In the genomic region with DNA sequence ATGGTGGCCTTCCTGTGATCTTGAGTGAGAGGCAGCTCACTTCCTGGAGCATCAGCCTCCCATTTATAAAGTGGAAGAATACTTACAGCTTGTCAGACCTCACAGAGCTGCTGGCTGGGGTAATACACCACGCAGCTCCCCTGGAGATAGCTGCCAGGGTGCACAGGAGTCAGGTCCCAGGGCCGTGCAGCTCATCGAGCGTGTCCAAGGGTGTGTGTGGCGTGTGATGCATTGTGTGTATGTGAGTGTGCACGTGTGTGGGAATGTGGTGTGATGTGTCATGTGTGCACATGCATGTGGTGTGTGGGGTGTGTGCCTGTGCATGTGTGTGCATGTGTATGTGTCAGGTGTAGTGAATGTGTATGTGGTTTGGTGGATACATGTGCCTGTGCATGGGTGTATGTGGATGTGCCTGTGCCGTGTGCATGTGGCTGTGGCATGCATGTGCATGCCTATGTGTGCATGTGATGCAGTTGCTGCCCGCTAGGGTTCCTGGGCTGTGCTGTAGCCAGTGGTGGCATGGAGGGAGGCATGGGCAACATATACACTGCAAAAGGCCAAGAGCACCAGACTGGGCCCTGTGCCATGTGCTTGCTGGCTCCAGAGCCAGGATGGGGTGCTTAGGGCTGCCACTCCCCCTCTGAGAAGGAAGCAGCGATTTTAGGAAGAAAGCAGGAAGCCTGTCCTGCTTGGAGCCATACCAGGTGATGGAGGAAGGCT, we compare ENCODE assay signal across 1 cellular context.
TF ChIP-seq lines count a peak whose summit lies in the region.

No MANE protein-coding gene starts in this region.

TF ChIP-seq in H1, 55 proteins besides CTCF, POLR2A, EP300 and RAD21:
- TF ChIP-seq BCL11A (IDR thresholded peaks at IDR 0.05; ENCODE audit: low read depth in 2 of 2, low read length in 2 of 2) = no peak
- TF ChIP-seq TCF12 (IDR thresholded peaks at IDR 0.05; ENCODE audit: low read depth, low read length) = no peak
- TF ChIP-seq TBP (IDR thresholded peaks at IDR 0.05; ENCODE audit: low read depth, low read length) = no peak
- no peak for TF ChIP-seq KDM1A (IDR thresholded peaks at IDR 0.05; ENCODE audit: borderline replicate concordance, low read length)
- TF ChIP-seq BRCA1 (IDR thresholded peaks at IDR 0.05; ENCODE audit: low read depth, low read length) = no peak
- no peak for TF ChIP-seq HDAC6 (IDR thresholded peaks at IDR 0.05; ENCODE audit: low read depth, low read length)
- no peak for TF ChIP-seq PHF8 (conservative IDR thresholded peaks at IDR 0.05; ENCODE audit: low read depth, low read length)
- TF ChIP-seq SP4 (IDR thresholded peaks at IDR 0.05; ENCODE audit: low read length) = no peak
- TF ChIP-seq YY1 (IDR thresholded peaks at IDR 0.05; ENCODE audit: low read depth, low read length) = no peak
- TF ChIP-seq CEBPB (IDR thresholded peaks at IDR 0.05; ENCODE audit: low read depth, low read length) = no peak
- TF ChIP-seq MAFK (IDR thresholded peaks at IDR 0.05; ENCODE audit: low read depth, low read length) = no peak
- no peak for TF ChIP-seq RFX5 (IDR thresholded peaks at IDR 0.05; ENCODE audit: borderline replicate concordance, low read depth, low read length)
- TF ChIP-seq HDAC2 (IDR thresholded peaks at IDR 0.05; ENCODE audit: borderline replicate concordance in 1 of 2, low read depth in 2 of 2, low read length in 2 of 2) = no peak
TF ChIP-seq in H1: peak in this region for 0.
